Comparison of ENCODE assay signal across 2 cellular contexts in genomic region chr7:1811850-1812692, GRCh38.
TF ChIP-seq lines count a peak whose summit lies in the region.

No MANE protein-coding gene starts in this region.

TF ChIP-seq in WTC11, 78 proteins besides CTCF, POLR2A, EP300 and RAD21 (continued from another document):
- TF ChIP-seq NR3C1 (CRISPR knock-in tag; conservative IDR thresholded peaks at IDR 0.05; ENCODE audit: low read depth), result no peak
- no peak for TF ChIP-seq ATF2 (CRISPR knock-in tag; IDR thresholded peaks at IDR 0.05; ENCODE audit: borderline replicate concordance, low read depth)
- TF ChIP-seq NFATC4 (CRISPR knock-in tag; IDR thresholded peaks at IDR 0.05), result no peak
- TF ChIP-seq CBFB (CRISPR knock-in tag; IDR thresholded peaks at IDR 0.05; ENCODE audit: low read depth), result no peak
- no peak for TF ChIP-seq ZNF121 (CRISPR knock-in tag; IDR thresholded peaks at IDR 0.05)

TF ChIP-seq in HepG2, 621 proteins besides CTCF, POLR2A, EP300 and RAD21 (continued from another document and continues in another):
- TF ChIP-seq ZNF687 (CRISPR knock-in tag; IDR thresholded peaks at IDR 0.05) (peak; percentile 58), PATZ1 (CRISPR knock-in tag; IDR thresholded peaks at IDR 0.05) (peak; percentile 41; the same call in 1 of the 2 replicates), ZFX (CRISPR knock-in tag; IDR thresholded peaks at IDR 0.05; ENCODE audit: low read depth) (peak; percentile 35; the same call in 1 of the 2 replicates), ZBTB1 (CRISPR knock-in tag; IDR thresholded peaks at IDR 0.05; ENCODE audit: borderline replicate concordance) (no peak), ZNF264 (CRISPR knock-in tag; IDR thresholded peaks at IDR 0.05) (no peak), ERF (CRISPR knock-in tag; IDR thresholded peaks at IDR 0.05) (0 out of 2 replicates have a peak, but pooled peaks have one; percentile 12), RBFOX2 (IDR thresholded peaks at IDR 0.05; ENCODE audit: low read depth, low read length) (no peak), EEA1 (CRISPR knock-in tag; IDR thresholded peaks at IDR 0.05; ENCODE audit: borderline replicate concordance) (0 out of 2 replicates have a peak, but pooled peaks have one; percentile 32), DMAP1 (CRISPR knock-in tag; IDR thresholded peaks at IDR 0.05) (no peak), PCBP2 (optimal IDR thresholded peaks at IDR 0.05; ENCODE audit: low read depth, low read length, poor library complexity, severe bottlenecking) (no peak), FOXA1 (IDR thresholded peaks at IDR 0.05) (no peak), FOXA1 (CRISPR knock-in tag; IDR thresholded peaks at IDR 0.05) (no peak), SRF (IDR thresholded peaks at IDR 0.05; ENCODE audit: low read depth, low read length) (no peak), ZNF232 (CRISPR knock-in tag; IDR thresholded peaks at IDR 0.05; ENCODE audit: borderline replicate concordance) (peak; percentile 52; the same call in 1 of the 2 replicates), BCL3 (CRISPR knock-in tag; IDR thresholded peaks at IDR 0.05) (no peak), U2AF1 (optimal IDR thresholded peaks at IDR 0.05; ENCODE audit: low read depth, low read length) (no peak), GFI1 (CRISPR knock-in tag; IDR thresholded peaks at IDR 0.05; ENCODE audit: borderline replicate concordance) (no peak), KAT7 (CRISPR knock-in tag; IDR thresholded peaks at IDR 0.05; ENCODE audit: borderline replicate concordance) (no peak), ZNF720 (CRISPR knock-in tag; IDR thresholded peaks at IDR 0.05) (no peak), ZNF552 (CRISPR knock-in tag; IDR thresholded peaks at IDR 0.05; ENCODE audit: borderline replicate concordance) (no peak), AKAP8 (CRISPR knock-in tag; IDR thresholded peaks at IDR 0.05) (peak; percentile 65; the same call in 1 of the 2 replicates), GLMP (CRISPR knock-in tag; IDR thresholded peaks at IDR 0.05; ENCODE audit: borderline replicate concordance) (no peak), SAP130 (CRISPR knock-in tag; IDR thresholded peaks at IDR 0.05; ENCODE audit: low read depth) (no peak), POGK (CRISPR knock-in tag; conservative IDR thresholded peaks at IDR 0.05) (no peak), TOPORS (CRISPR knock-in tag; IDR thresholded peaks at IDR 0.05) (no peak), ZNF235 (CRISPR knock-in tag; IDR thresholded peaks at IDR 0.05; ENCODE audit: borderline replicate concordance) (no peak), ZNF598 (CRISPR knock-in tag; IDR thresholded peaks at IDR 0.05; ENCODE audit: borderline replicate concordance) (no peak), PPARG (CRISPR knock-in tag; conservative IDR thresholded peaks at IDR 0.05) (0 out of 2 replicates have a peak, but pooled peaks have one; percentile 17), IRF9 (CRISPR knock-in tag; IDR thresholded peaks at IDR 0.05; ENCODE audit: borderline replicate concordance) (0 out of 2 replicates have a peak, but pooled peaks have one; percentile 46), KAT8 (CRISPR knock-in tag; IDR thresholded peaks at IDR 0.05) (0 out of 2 replicates have a peak, but pooled peaks have one; percentile 15), ZIK1 (CRISPR knock-in tag; IDR thresholded peaks at IDR 0.05; ENCODE audit: borderline replicate concordance, low read depth) (no peak), KDM1A (CRISPR knock-in tag; IDR thresholded peaks at IDR 0.05) (no peak), ZNF713 (CRISPR knock-in tag; IDR thresholded peaks at IDR 0.05) (no peak), SALL1 (CRISPR knock-in tag; IDR thresholded peaks at IDR 0.05) (peak; percentile 30; the same call in 1 of the 2 replicates), HNF1B (CRISPR knock-in tag; IDR thresholded peaks at IDR 0.05) (peak; percentile 38; the same call in 1 of the 2 replicates), DRAP1 (CRISPR knock-in tag; IDR thresholded peaks at IDR 0.05) (no peak), STAG1 (CRISPR knock-in tag; IDR thresholded peaks at IDR 0.05) (peak; percentile 45), XRCC5 (optimal IDR thresholded peaks at IDR 0.05; ENCODE audit: low read length) (peak; percentile 12), SOX6 (IDR thresholded peaks at IDR 0.05) (no peak), SOX6 (CRISPR knock-in tag; IDR thresholded peaks at IDR 0.05) (0 out of 2 replicates have a peak, but pooled peaks have one; percentile 12), YEATS2 (CRISPR knock-in tag; IDR thresholded peaks at IDR 0.05; ENCODE audit: borderline replicate concordance) (0 out of 2 replicates have a peak, but pooled peaks have one; percentile 41), PAX8 (CRISPR knock-in tag; IDR thresholded peaks at IDR 0.05; ENCODE audit: borderline replicate concordance) (no peak), GTF2F1 (IDR thresholded peaks at IDR 0.05; ENCODE audit: low read length) (no peak), RXRB (CRISPR knock-in tag; IDR thresholded peaks at IDR 0.05; ENCODE audit: borderline replicate concordance) (no peak), FOXO4 (CRISPR knock-in tag; conservative IDR thresholded peaks at IDR 0.05) (no peak)
